39 cellular contexts compared by ENCODE assay signal in the genomic region with DNA sequence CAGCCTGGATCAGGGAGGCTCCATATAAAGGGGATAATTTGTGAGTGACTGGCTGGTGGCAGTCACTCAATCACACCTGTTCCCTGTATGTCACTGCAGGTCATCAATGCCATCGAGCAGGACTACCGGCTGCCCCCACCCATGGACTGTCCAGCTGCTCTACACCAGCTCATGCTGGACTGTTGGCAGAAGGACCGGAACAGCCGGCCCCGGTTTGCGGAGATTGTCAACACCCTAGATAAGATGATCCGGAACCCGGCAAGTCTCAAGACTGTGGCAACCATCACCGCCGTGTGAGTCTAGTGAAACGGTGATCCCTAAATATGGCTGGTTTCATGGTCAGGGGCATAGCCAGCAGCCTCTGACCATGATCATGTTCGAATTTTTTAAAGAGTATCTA.
"Had no signal": no experiment of that assay in that cellular context is flagged by ENCODE, and none has a peak within 500 bp of the region (broad histone marks: within the 10 kb centered on the region; RNA-seq: fewer than 3 reads in every experiment).

No MANE protein-coding gene starts in this region.

- H3K4me1 ChIP-seq: adrenal gland, ascending aorta, body of pancreas, breast epithelium had no signal

- H3K27ac Mint-ChIP-seq: activated naive CD4-positive, alpha-beta T cell treated with anti-CD3 and anti-CD28 coated beads for 36 hours; activated naive CD4-positive, alpha-beta T cell treated with anti-CD3 and anti-CD28 coated beads, Interleukin-2, amount 10 ng/mL, durations not matched to agents 7 days and 5 days; activated naive CD4-positive, alpha-beta T cell treated with anti-CD3 and anti-CD28 coated beads, Interleukin-2, amount 50 U/mL, for 24 hours; activated naive CD4-positive, alpha-beta T cell treated with anti-CD3 and anti-CD28 coated beads, Interleukin-2, amount 50 U/mL, for 72 hours; activated naive CD8-positive, alpha-beta T cell; activated naive CD8-positive, alpha-beta T cell treated with anti-CD3 and anti-CD28 coated beads for 36 hours; activated naive CD8-positive, alpha-beta T cell treated with anti-CD3 and anti-CD28 coated beads, Interleukin-2, amount 10 ng/mL, durations not matched to agents 7 days and 5 days; activated naive CD8-positive, alpha-beta T cell treated with anti-CD3 and anti-CD28 coated beads, Interleukin-2, amount 50 U/mL, for 24 hours; activated T-cell treated with anti-CD3 and anti-CD28 coated beads, Interleukin-2, amount 50 U/mL, for 24 hours; activated T-cell treated with anti-CD3 and anti-CD28 coated beads, Interleukin-2, amount 50 U/mL, for 72 hours; activated T-helper 1 cell treated with anti-CD3 and anti-CD28 coated beads, Interleukin-12 subunit alpha, Interleukin-12 subunit beta, Interleukin-2, Interleukin-4 antibody, amounts not matched to agents 30 ng/mL and 10 ng/mL and 1 ng/mL, durations not matched to agents 14 hours and 24 hours and 36 hours; activated T-helper 17 cell treated with anti-CD3 and anti-CD28 coated beads, Interleukin-2, amount 50 U/mL, for 72 hours; activated T-helper 2 cell treated with anti-CD3 and anti-CD28 coated beads, Interferon-gamma antibody, Interleukin-2, Interleukin-4, amounts not matched to agents 10 μg/mL and 5 μg/mL and 100 μg/mL, durations not matched to agents 14 hours and 24 hours and 36 hours had no signal

- H3K27me3 Mint-ChIP-seq: activated naive CD4-positive, alpha-beta T cell treated with anti-CD3 and anti-CD28 coated beads, Interleukin-2, amount 10 ng/mL, durations not matched to agents 7 days and 5 days; activated naive CD4-positive, alpha-beta T cell treated with anti-CD3 and anti-CD28 coated beads, Interleukin-2, amount 50 U/mL, for 24 hours; activated naive CD8-positive, alpha-beta T cell; activated naive CD8-positive, alpha-beta T cell treated with anti-CD3 and anti-CD28 coated beads for 36 hours; activated naive CD8-positive, alpha-beta T cell treated with anti-CD3 and anti-CD28 coated beads, Interleukin-2, amount 10 ng/mL, durations not matched to agents 7 days and 5 days; activated naive CD8-positive, alpha-beta T cell treated with anti-CD3 and anti-CD28 coated beads, Interleukin-2, amount 50 U/mL, for 24 hours; activated T-cell treated with anti-CD3 and anti-CD28 coated beads, Interleukin-2, amount 50 U/mL, for 24 hours; activated T-helper 17 cell treated with anti-CD3 and anti-CD28 coated beads, Interleukin-2, amount 50 U/mL, for 72 hours; brain; central memory CD8-positive, alpha-beta T cell had no signal

- H3K9me3 ChIP-seq: adrenal gland, ascending aorta, body of pancreas, breast epithelium had no signal

- H3K4me1 Mint-ChIP-seq: activated naive CD4-positive, alpha-beta T cell treated with anti-CD3 and anti-CD28 coated beads, Interleukin-2, amount 10 ng/mL, durations not matched to agents 7 days and 5 days; activated naive CD4-positive, alpha-beta T cell treated with anti-CD3 and anti-CD28 coated beads, Interleukin-2, amount 50 U/mL, for 24 hours; activated naive CD8-positive, alpha-beta T cell treated with anti-CD3 and anti-CD28 coated beads for 36 hours; activated naive CD8-positive, alpha-beta T cell treated with anti-CD3 and anti-CD28 coated beads, Interleukin-2, amount 10 ng/mL, durations not matched to agents 7 days and 5 days; activated naive CD8-positive, alpha-beta T cell treated with anti-CD3 and anti-CD28 coated beads, Interleukin-2, amount 50 U/mL, for 24 hours; activated T-helper 17 cell treated with anti-CD3 and anti-CD28 coated beads, Interleukin-2, amount 50 U/mL, for 72 hours; central memory CD8-positive, alpha-beta T cell had no signal

- H3K9me3 Mint-ChIP-seq: activated naive CD4-positive, alpha-beta T cell treated with anti-CD3 and anti-CD28 coated beads for 36 hours; activated naive CD4-positive, alpha-beta T cell treated with anti-CD3 and anti-CD28 coated beads, Interleukin-2, amount 10 ng/mL, durations not matched to agents 7 days and 5 days; activated naive CD4-positive, alpha-beta T cell treated with anti-CD3 and anti-CD28 coated beads, Interleukin-2, amount 50 U/mL, for 24 hours; activated naive CD4-positive, alpha-beta T cell treated with anti-CD3 and anti-CD28 coated beads, Interleukin-2, amount 50 U/mL, for 72 hours; activated naive CD8-positive, alpha-beta T cell treated with anti-CD3 and anti-CD28 coated beads for 36 hours; activated naive CD8-positive, alpha-beta T cell treated with anti-CD3 and anti-CD28 coated beads, Interleukin-2, amount 10 ng/mL, durations not matched to agents 7 days and 5 days; activated T-cell treated with anti-CD3 and anti-CD28 coated beads, Interleukin-2, amount 50 U/mL, for 24 hours; activated T-cell treated with anti-CD3 and anti-CD28 coated beads, Interleukin-2, amount 50 U/mL, for 4 hours; activated T-helper 1 cell treated with anti-CD3 and anti-CD28 coated beads, Interleukin-12 subunit alpha, Interleukin-12 subunit beta, Interleukin-2, Interleukin-4 antibody, amounts not matched to agents 30 ng/mL and 10 ng/mL and 1 ng/mL, durations not matched to agents 14 hours and 24 hours and 36 hours; activated T-helper 17 cell treated with anti-CD3 and anti-CD28 coated beads, Interleukin-2, amount 50 U/mL, for 72 hours; activated T-helper 2 cell treated with anti-CD3 and anti-CD28 coated beads, Interferon-gamma antibody, Interleukin-2, Interleukin-4, amounts not matched to agents 10 μg/mL and 5 μg/mL and 100 μg/mL, durations not matched to agents 14 hours and 24 hours and 36 hours; central memory CD8-positive, alpha-beta T cell had no signal

- H3K4me3 Mint-ChIP-seq: activated naive CD4-positive, alpha-beta T cell treated with anti-CD3 and anti-CD28 coated beads for 36 hours; activated naive CD4-positive, alpha-beta T cell treated with anti-CD3 and anti-CD28 coated beads, Interleukin-2, amount 10 ng/mL, durations not matched to agents 7 days and 5 days; activated naive CD4-positive, alpha-beta T cell treated with anti-CD3 and anti-CD28 coated beads, Interleukin-2, amount 50 U/mL, for 24 hours; activated naive CD8-positive, alpha-beta T cell; activated naive CD8-positive, alpha-beta T cell treated with anti-CD3 and anti-CD28 coated beads for 36 hours; activated naive CD8-positive, alpha-beta T cell treated with anti-CD3 and anti-CD28 coated beads, Interleukin-2, amount 10 ng/mL, durations not matched to agents 7 days and 5 days; activated naive CD8-positive, alpha-beta T cell treated with anti-CD3 and anti-CD28 coated beads, Interleukin-2, amount 50 U/mL, for 24 hours; activated T-cell treated with anti-CD3 and anti-CD28 coated beads, Interleukin-2, amount 50 U/mL, for 24 hours; activated T-cell treated with anti-CD3 and anti-CD28 coated beads, Interleukin-2, amount 50 U/mL, for 4 hours; activated T-cell treated with anti-CD3 and anti-CD28 coated beads, Interleukin-2, amount 50 U/mL, for 72 hours; activated T-helper 1 cell treated with anti-CD3 and anti-CD28 coated beads, Interleukin-12 subunit alpha, Interleukin-12 subunit beta, Interleukin-2, Interleukin-4 antibody, amounts not matched to agents 30 ng/mL and 10 ng/mL and 1 ng/mL, durations not matched to agents 14 hours and 24 hours and 36 hours; activated T-helper 17 cell treated with anti-CD3 and anti-CD28 coated beads, Interleukin-2, amount 50 U/mL, for 72 hours; brain; central memory CD8-positive, alpha-beta T cell had no signal

- DNase-seq: activated effector memory CD4-positive, alpha-beta T cell treated with anti-CD3 and anti-CD28 coated beads, Interleukin-2, amount 50 U/mL, for 16 hours; activated effector memory CD4-positive, alpha-beta T cell treated with Interleukin-2 at 50 U/mL for 16 hours; activated gamma-delta T cell; activated gamma-delta T cell treated with Interleukin-2 at 50 U/mL for 16 hours; activated naive CD4-positive, alpha-beta T cell; activated naive CD4-positive, alpha-beta T cell treated with anti-CD3 and anti-CD28 coated beads for 36 hours; activated naive CD4-positive, alpha-beta T cell treated with anti-CD3 and anti-CD28 coated beads, Interleukin-2, amount 10 ng/mL, durations not matched to agents 7 days and 5 days; activated naive CD4-positive, alpha-beta T cell treated with anti-CD3 and anti-CD28 coated beads, Interleukin-2, amount 50 U/mL, for 16 hours; activated naive CD4-positive, alpha-beta T cell treated with Interleukin-2 at 50 U/mL for 16 hours; activated naive CD8-positive, alpha-beta T cell treated with anti-CD3 and anti-CD28 coated beads for 36 hours; activated naive CD8-positive, alpha-beta T cell treated with anti-CD3 and anti-CD28 coated beads, Interleukin-2, amount 10 ng/mL, durations not matched to agents 7 days and 5 days; activated naive CD8-positive, alpha-beta T cell treated with anti-CD3 and anti-CD28 coated beads, Interleukin-2, amount 50 U/mL, for 24 hours; activated T-cell treated with anti-CD3 and anti-CD28 coated beads for 4 hours; activated T-cell treated with anti-CD3 and anti-CD28 coated beads, Interleukin-2, amount 50 U/mL, for 1 hour; activated T-cell treated with anti-CD3 and anti-CD28 coated beads, Interleukin-2, amount 50 U/mL, for 24 hours; activated T-cell treated with anti-CD3 and anti-CD28 coated beads, Interleukin-2, amount 50 U/mL, for 4 hours; activated T-cell treated with anti-CD3 and anti-CD28 coated beads, Interleukin-2, amount 50 U/mL, for 48 hours; activated T-cell treated with anti-CD3 and anti-CD28 coated beads, Interleukin-2, amount 50 U/mL, for 72 hours; adrenal gland; amniotic stem cell; amygdala; anterior cingulate cortex; aorta; body of pancreas; brain microvascular endothelial cell; caudate nucleus; central memory CD4-positive, alpha-beta T cell; cerebellar nuclear complex had no signal

- H3K27ac ChIP-seq: adrenal gland, ascending aorta, body of pancreas, brain microvascular endothelial cell, breast epithelium, cardiac muscle cell had no signal

- H3K36me3 Mint-ChIP-seq: activated naive CD4-positive, alpha-beta T cell treated with anti-CD3 and anti-CD28 coated beads, Interleukin-2, amount 10 ng/mL, durations not matched to agents 7 days and 5 days; activated naive CD4-positive, alpha-beta T cell treated with anti-CD3 and anti-CD28 coated beads, Interleukin-2, amount 50 U/mL, for 24 hours; activated naive CD4-positive, alpha-beta T cell treated with anti-CD3 and anti-CD28 coated beads, Interleukin-2, amount 50 U/mL, for 72 hours; activated naive CD8-positive, alpha-beta T cell; activated naive CD8-positive, alpha-beta T cell treated with anti-CD3 and anti-CD28 coated beads for 36 hours; activated naive CD8-positive, alpha-beta T cell treated with anti-CD3 and anti-CD28 coated beads, Interleukin-2, amount 10 ng/mL, durations not matched to agents 7 days and 5 days had no signal

- ATAC-seq: activated naive CD4-positive, alpha-beta T cell treated with anti-CD3 and anti-CD28 coated beads, Interleukin-2, amount 50 U/mL, for 72 hours; activated naive CD8-positive, alpha-beta T cell treated with anti-CD3 and anti-CD28 coated beads, Interleukin-2, amount 50 U/mL, for 24 hours; activated T-cell treated with anti-CD3 and anti-CD28 coated beads, Interleukin-2, amount 50 U/mL, for 4 hours; activated T-cell treated with anti-CD3 and anti-CD28 coated beads, Interleukin-2, amount 50 U/mL, for 72 hours; activated T-helper 17 cell treated with anti-CD3 and anti-CD28 coated beads, Interleukin-2, amount 50 U/mL, for 72 hours; body of pancreas had no signal

- H3K4me3 ChIP-seq: adrenal gland, ascending aorta, body of pancreas, breast epithelium, cardiac muscle cell had no signal

- H3K36me3 ChIP-seq: adrenal gland, ascending aorta, brain microvascular endothelial cell, breast epithelium, cardiac muscle cell had no signal

- H3K27me3 ChIP-seq: adrenal gland, ascending aorta, body of pancreas, brain microvascular endothelial cell, breast epithelium, cardiac muscle cell had no signal
